In the genomic region with DNA sequence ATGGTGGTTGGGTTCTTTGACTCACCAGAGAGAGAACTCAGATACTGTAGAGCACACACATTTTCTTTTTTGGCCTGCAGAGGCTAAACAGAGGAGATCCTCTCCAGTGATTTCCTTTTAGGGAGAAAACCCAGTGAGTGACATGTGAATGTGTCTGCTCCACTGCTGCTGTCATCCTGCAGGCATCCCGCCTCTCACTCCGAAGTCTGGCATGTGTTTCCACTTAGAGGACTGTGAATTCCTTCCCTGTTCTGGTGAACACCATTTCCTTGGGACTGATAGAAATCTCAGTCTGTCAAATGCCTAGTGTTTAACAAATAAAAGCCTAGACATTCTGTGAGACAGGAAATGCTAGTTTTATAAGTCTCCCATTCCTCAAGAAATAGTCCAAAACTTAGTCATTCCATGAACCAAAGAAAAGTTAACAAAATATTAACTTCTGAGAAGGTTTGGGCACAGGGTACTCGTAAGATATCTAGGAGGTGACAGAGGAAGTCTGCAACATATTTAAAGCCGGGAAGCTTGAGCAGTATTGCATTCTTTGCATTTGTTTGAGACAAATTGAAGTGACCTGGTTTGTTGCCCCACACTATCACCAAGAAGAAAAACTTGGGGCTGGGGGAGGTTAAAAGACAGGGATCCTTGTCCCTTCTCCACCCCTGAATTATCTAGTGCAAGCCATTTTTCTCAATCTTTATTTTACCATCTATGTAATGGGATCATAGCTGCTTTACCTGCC, we compare ENCODE assay signal across 1 cellular context.
TF ChIP-seq lines count a peak whose summit lies in the region.

No MANE protein-coding gene starts in this region.

TF ChIP-seq in GM23338, 12 proteins besides CTCF, POLR2A, EP300 and RAD21 (continued from another document):
- TF ChIP-seq, protein P1, sequence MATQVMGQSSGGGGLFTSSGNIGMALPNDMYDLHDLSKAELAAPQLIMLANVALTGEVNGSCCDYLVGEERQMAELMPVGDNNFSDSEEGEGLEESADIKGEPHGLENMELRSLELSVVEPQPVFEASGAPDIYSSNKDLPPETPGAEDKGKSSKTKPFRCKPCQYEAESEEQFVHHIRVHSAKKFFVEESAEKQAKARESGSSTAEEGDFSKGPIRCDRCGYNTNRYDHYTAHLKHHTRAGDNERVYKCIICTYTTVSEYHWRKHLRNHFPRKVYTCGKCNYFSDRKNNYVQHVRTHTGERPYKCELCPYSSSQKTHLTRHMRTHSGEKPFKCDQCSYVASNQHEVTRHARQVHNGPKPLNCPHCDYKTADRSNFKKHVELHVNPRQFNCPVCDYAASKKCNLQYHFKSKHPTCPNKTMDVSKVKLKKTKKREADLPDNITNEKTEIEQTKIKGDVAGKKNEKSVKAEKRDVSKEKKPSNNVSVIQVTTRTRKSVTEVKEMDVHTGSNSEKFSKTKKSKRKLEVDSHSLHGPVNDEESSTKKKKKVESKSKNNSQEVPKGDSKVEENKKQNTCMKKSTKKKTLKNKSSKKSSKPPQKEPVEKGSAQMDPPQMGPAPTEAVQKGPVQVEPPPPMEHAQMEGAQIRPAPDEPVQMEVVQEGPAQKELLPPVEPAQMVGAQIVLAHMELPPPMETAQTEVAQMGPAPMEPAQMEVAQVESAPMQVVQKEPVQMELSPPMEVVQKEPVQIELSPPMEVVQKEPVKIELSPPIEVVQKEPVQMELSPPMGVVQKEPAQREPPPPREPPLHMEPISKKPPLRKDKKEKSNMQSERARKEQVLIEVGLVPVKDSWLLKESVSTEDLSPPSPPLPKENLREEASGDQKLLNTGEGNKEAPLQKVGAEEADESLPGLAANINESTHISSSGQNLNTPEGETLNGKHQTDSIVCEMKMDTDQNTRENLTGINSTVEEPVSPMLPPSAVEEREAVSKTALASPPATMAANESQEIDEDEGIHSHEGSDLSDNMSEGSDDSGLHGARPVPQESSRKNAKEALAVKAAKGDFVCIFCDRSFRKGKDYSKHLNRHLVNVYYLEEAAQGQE (IDR thresholded peaks at IDR 0.05; ENCODE audit: unreplicated experiment), result no peak
- TF ChIP-seq, protein P2, sequence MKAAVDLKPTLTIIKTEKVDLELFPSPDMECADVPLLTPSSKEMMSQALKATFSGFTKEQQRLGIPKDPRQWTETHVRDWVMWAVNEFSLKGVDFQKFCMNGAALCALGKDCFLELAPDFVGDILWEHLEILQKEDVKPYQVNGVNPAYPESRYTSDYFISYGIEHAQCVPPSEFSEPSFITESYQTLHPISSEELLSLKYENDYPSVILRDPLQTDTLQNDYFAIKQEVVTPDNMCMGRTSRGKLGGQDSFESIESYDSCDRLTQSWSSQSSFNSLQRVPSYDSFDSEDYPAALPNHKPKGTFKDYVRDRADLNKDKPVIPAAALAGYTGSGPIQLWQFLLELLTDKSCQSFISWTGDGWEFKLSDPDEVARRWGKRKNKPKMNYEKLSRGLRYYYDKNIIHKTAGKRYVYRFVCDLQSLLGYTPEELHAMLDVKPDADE (IDR thresholded peaks at IDR 0.05), result no peak
- TF ChIP-seq POLR2AphosphoS5 (IDR thresholded peaks at IDR 0.05; ENCODE audit: low read depth), result no peak
- TF ChIP-seq CREB1 (CRISPR knock-in tag; IDR thresholded peaks at IDR 0.05; ENCODE audit: low read depth), result no peak
